In the genomic region with DNA sequence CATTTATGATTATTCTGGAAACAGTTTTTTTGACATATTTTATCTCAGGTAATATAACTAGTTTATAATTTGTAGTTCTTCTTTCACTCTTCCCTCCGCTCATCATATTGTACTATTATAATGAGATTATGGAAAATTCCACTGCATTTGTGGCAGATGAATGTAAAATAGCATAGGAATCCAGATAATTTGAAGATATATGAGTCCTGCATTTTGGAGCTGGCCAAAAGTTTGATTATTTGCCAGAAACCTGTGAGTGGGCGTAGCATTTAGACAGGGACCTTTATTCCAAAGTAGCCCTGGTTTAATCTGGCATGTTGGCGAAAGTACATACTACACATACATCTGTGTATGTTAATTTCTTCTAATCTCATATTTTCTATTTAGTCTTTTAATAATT, we compare ENCODE assay signal across 11 cellular contexts.
"Had no signal": no experiment of that assay in that cellular context is flagged by ENCODE, and none has a peak within 500 bp of the region (broad histone marks: within the 10 kb centered on the region; RNA-seq: fewer than 3 reads in every experiment).

No MANE protein-coding gene starts in this region.

- H3K27ac ChIP-seq: GM23248 had no signal

- H3K4me3 Mint-ChIP-seq: GM23338, H9, HFFc6 had no signal

- H3K9me3 ChIP-seq: HAP-1 had no signal

- H3K36me3 ChIP-seq: HAP-1 had no signal

- DNase-seq: GM23248, GOT3, H7, H9, HCEC 1CT, HFFc6 had no signal

- FAIRE-seq: H1, H54 had no signal

- H3K4me1 Mint-ChIP-seq: GM23338, H9 had no signal

- ATAC-seq: GM23338, HCT116 had no signal

- H3K4me2 ChIP-seq: GM23338 had no signal

- H3K27ac Mint-ChIP-seq: GM23338, H9, HFFc6 had no signal

- H3K9me3 Mint-ChIP-seq: GM23338, H9, HFFc6 had no signal

- H2AFZ ChIP-seq: GM23248, GM23338 had no signal

- H3K9ac ChIP-seq: GM23248 had no signal

- H3K4me3 ChIP-seq: GM23248, GM23338, HAP-1 had no signal

- H3K4me1 ChIP-seq: HAP-1 had no signal
